In genomic region chr2:74528600-74529356, GRCh38 we compare ENCODE assay signal across 8 cellular contexts. TPM values are rescaled to one million over a fixed set of nuclear protein-coding genes. Genes with fewer than 3 reads are reported as not detected.
DNase-seq lines count a peak whose midpoint lies in the region; ATAC-seq and TF ChIP-seq lines count a peak whose summit lies in the region.

No MANE protein-coding gene starts in this region.

- DNase-seq in CD4-positive, CD25-positive, alpha-beta regulatory T cell, result no peak
- DNase-seq in caudate nucleus (lab: John Stamatoyannopoulos, UW), result no peak
- DNase-seq in mesothelial cell of epicardium (ENCODE audit: low spot score in 2 of 2, unreplicated experiment in 2 of 2), result no peak
- DNase-seq in activated gamma-delta T cell treated with Interleukin-2 at 50 U/mL for 16 hours, result no peak
- DNase-seq in NCI-H1092 (lab: John Stamatoyannopoulos, UW), result no peak
- no peak for DNase-seq in NCI-H2107 (lab: John Stamatoyannopoulos, UW)

- H3K27me3 Mint-ChIP-seq in CD4-positive, CD25-positive, alpha-beta regulatory T cell, result no peaks in the 10 kb centered on the region
- H3K27me3 Mint-ChIP-seq in IgD-negative memory B cell, result no peaks in the 10 kb centered on the region
- peaks cover 2% of the 10 kb centered on the region for H3K27me3 Mint-ChIP-seq in mesothelial cell of epicardium (ENCODE audit: low read depth)

- no peaks in the 10 kb centered on the region for H3K9me3 Mint-ChIP-seq in CD4-positive, CD25-positive, alpha-beta regulatory T cell
- H3K9me3 Mint-ChIP-seq in IgD-negative memory B cell (no peaks in the 10 kb centered on the region), mesothelial cell of epicardium (peaks cover 6% of the 10 kb centered on the region)

- H3K4me3 Mint-ChIP-seq in CD4-positive, CD25-positive, alpha-beta regulatory T cell, result peak overlapping the region; percentile 87 to 96 (median 94)
- H3K4me3 Mint-ChIP-seq in IgD-negative memory B cell, result peak overlapping the region; percentile 87 to 97 (median 96)
- H3K4me3 Mint-ChIP-seq in mesothelial cell of epicardium, result peak overlapping the region; percentile 90

- no peaks in the 10 kb centered on the region for H3K27me3 ChIP-seq in CD4-positive, CD25-positive, alpha-beta regulatory T cell (ENCODE audit: control insufficient read depth, insufficient read depth, low read length)

- peak overlapping the region; percentile 92 to 95 (median 94) for H3K27ac Mint-ChIP-seq in CD4-positive, CD25-positive, alpha-beta regulatory T cell
- peak overlapping the region; percentile 81 to 99 (median 94) for H3K27ac Mint-ChIP-seq in IgD-negative memory B cell
- peak overlapping the region; percentile 89 for H3K27ac Mint-ChIP-seq in mesothelial cell of epicardium

- peaks cover 27% of the 10 kb centered on the region for H3K4me1 ChIP-seq in CD4-positive, CD25-positive, alpha-beta regulatory T cell (ENCODE audit: control insufficient read depth, insufficient read depth, low read length, poor library complexity, severe bottlenecking)

- peaks cover 23% of the 10 kb centered on the region for H3K36me3 ChIP-seq in CD4-positive, CD25-positive, alpha-beta regulatory T cell (ENCODE audit: control insufficient read depth, insufficient read depth, low read length)

- H3K4me1 Mint-ChIP-seq in CD4-positive, CD25-positive, alpha-beta regulatory T cell, result peaks cover 7 to 51% (median 30%) of the 10 kb centered on the region in 4 donors
- H3K4me1 Mint-ChIP-seq in IgD-negative memory B cell (peaks cover 28 to 37% (median 37%) of the 10 kb centered on the region in 3 donors), mesothelial cell of epicardium (peaks cover 27% of the 10 kb centered on the region)

- peak; percentile 1 to 2 for ATAC-seq in CD4-positive, CD25-positive, alpha-beta regulatory T cell (ENCODE audit: low read depth in 2 of 2)
- peak; percentile 8 for ATAC-seq in GM21447 (IDR thresholded peaks at IDR 0.05; ENCODE audit: unreplicated experiment)

- H3K36me3 Mint-ChIP-seq in CD4-positive, CD25-positive, alpha-beta regulatory T cell, result peaks cover 37% of the 10 kb centered on the region
- H3K36me3 Mint-ChIP-seq in IgD-negative memory B cell (peaks cover 7% of the 10 kb centered on the region), mesothelial cell of epicardium (peaks cover 24% of the 10 kb centered on the region)

- no peaks in the 10 kb centered on the region for H3K9me3 ChIP-seq in CD4-positive, CD25-positive, alpha-beta regulatory T cell (ENCODE audit: control insufficient read depth in 2 of 2, low read length in 2 of 2)

- peak overlapping the region; percentile 89 for H3K27ac ChIP-seq in CD4-positive, CD25-positive, alpha-beta regulatory T cell (ENCODE audit: insufficient read depth, low read length, poor library complexity, severe bottlenecking)
- peak overlapping the region; percentile 71 for H3K27ac ChIP-seq in caudate nucleus (ENCODE audit: low read depth, low read length)

- TF ChIP-seq CTCF in mesothelial cell of epicardium (IDR thresholded peaks at IDR 0.05; ENCODE audit: unreplicated experiment), result no peak

- peak overlapping the region; percentile 69 for H3K4me3 ChIP-seq in CD4-positive, CD25-positive, alpha-beta regulatory T cell (ENCODE audit: low read depth, low read length)

RNA-seq across cellular contexts. Expression of gene AUP1, which starts 0.7 kb away (rescaled TPM):
- 183 TPM for total RNA-seq in CD4-positive, CD25-positive, alpha-beta regulatory T cell
- 100 to 1,000 TPM in 2 of 4 donors, 10 to 100 TPM in 2; 85.7 to 112 (median 99.7) TPM for polyA plus RNA-seq in CD4-positive, CD25-positive, alpha-beta regulatory T cell
- 108 TPM for polyA plus RNA-seq in IgD-negative memory B cell
- 86.2 to 89.4 TPM (median 86.8 TPM) in 3 replicates for total RNA-seq in mesothelial cell of epicardium

RNA-seq across cellular contexts. Expression of gene HTRA2, which starts 1.0 kb away (rescaled TPM):
- total RNA-seq in CD4-positive, CD25-positive, alpha-beta regulatory T cell, result 25.8 TPM
- 10 to 100 TPM; 26.6 to 34.1 (median 30.5) TPM for polyA plus RNA-seq in CD4-positive, CD25-positive, alpha-beta regulatory T cell
- polyA plus RNA-seq in IgD-negative memory B cell, result 34.4 TPM
- 25.1 to 26.1 TPM (median 25.7 TPM) in 3 replicates for total RNA-seq in mesothelial cell of epicardium

RNA-seq across cellular contexts. Expression of gene DQX1, which starts 2.7 kb away (rescaled TPM):
- 0.15 TPM for total RNA-seq in CD4-positive, CD25-positive, alpha-beta regulatory T cell
- not detected for polyA plus RNA-seq in CD4-positive, CD25-positive, alpha-beta regulatory T cell
- polyA plus RNA-seq in IgD-negative memory B cell, result 0.70 TPM
- total RNA-seq in mesothelial cell of epicardium, result 0.16 to 0.42 TPM (median 0.29 TPM) in 3 replicates

RNA-seq across cellular contexts. Expression of gene TLX2, which starts 14.5 kb away (rescaled TPM):
- total RNA-seq in CD4-positive, CD25-positive, alpha-beta regulatory T cell, result not detected
- under 1 TPM in 2 of 4 donors, not detected in 2; 0.10 to 0.14 TPM for polyA plus RNA-seq in CD4-positive, CD25-positive, alpha-beta regulatory T cell
- not detected for polyA plus RNA-seq in IgD-negative memory B cell
- total RNA-seq in mesothelial cell of epicardium, result 0.18 TPM in 1 of 3 replicates, not detected in the others

RNA-seq across cellular contexts. Expression of gene PCGF1, which starts 21.3 kb away (rescaled TPM):
- total RNA-seq in CD4-positive, CD25-positive, alpha-beta regulatory T cell, result 17.0 TPM
- 10 to 100 TPM; 13.8 to 23.9 (median 15.6) TPM for polyA plus RNA-seq in CD4-positive, CD25-positive, alpha-beta regulatory T cell
- 14.7 TPM for polyA plus RNA-seq in IgD-negative memory B cell
- total RNA-seq in mesothelial cell of epicardium, result 17.0 to 23.0 TPM (median 20.3 TPM) in 3 replicates
